8 cellular contexts compared by ENCODE assay signal in genomic region chr6:90284236-90284744, GRCh38. TPM values are rescaled to one million over a fixed set of nuclear protein-coding genes. Genes with fewer than 3 reads are reported as not detected.
DNase-seq lines count a peak whose midpoint lies in the region; ATAC-seq, FAIRE-seq and TF ChIP-seq lines count a peak whose summit lies in the region.

No MANE protein-coding gene starts in this region.

- H3K4me1 Mint-ChIP-seq in astrocyte (ENCODE audit: low read depth, unreplicated experiment), result peaks cover 41% of the 10 kb centered on the region

- POLR2A ChIA-PET in PC-3 (lab: Charles Lee; ENCODE audit: unreplicated experiment), result interaction anchor here (0.7 kb wide), 1 partner anchor 314 kb away, joined by 4 read pairs; no protein-coding TSS in a partner anchor

- FAIRE-seq in astrocyte (lab: Jason Lieb, UNC) (peak; percentile 98), islet of Langerhans (lab: Jason Lieb, UNC) (peak; percentile 92)

- no TSS peak for BruUV-seq in PC-3 (replicated peaks; lab: Mats Ljungman, UMichigan)

- DNase-seq in SHP77 (lab: John Stamatoyannopoulos, UW) (peak; percentile 17 to 53), SHP77 treated with DMSO at 0.1 percent for 48 hours (lab: John Stamatoyannopoulos, UW) (no peak), PC-3 (peak; percentile 90), astrocyte (ENCODE audit: low read depth) (peak; percentile 96), posterior cingulate gyrus (no peak)
- DNase-seq in stimulated activated CD8-positive, alpha-beta memory T cell treated with anti-CD3 and anti-CD28 coated beads, Interleukin-12 subunit alpha, Interleukin-12 subunit beta, amount 100 ng/mL, for 4 hours (ENCODE audit: low read depth), result peak; percentile 21

- H3K27ac ChIP-seq in PC-3 (ENCODE audit: low read length) (peak overlapping the region; percentile 98), astrocyte (ENCODE audit: low read depth, low read length) (peak overlapping the region; percentile 92)

- H3K27me3 ChIP-seq in PC-3 (ENCODE audit: low read length), result no peaks in the 10 kb centered on the region
- H3K27me3 ChIP-seq in astrocyte (ENCODE audit: insufficient read depth, low read length), result no peaks in the 10 kb centered on the region

- H3K9me3 ChIP-seq in PC-3 (ENCODE audit: low read length) (no peaks in the 10 kb centered on the region), astrocyte (ENCODE audit: insufficient read depth, low read depth, low read length) (peaks cover 3% of the 10 kb centered on the region)

- no peaks in the 10 kb centered on the region for H3K36me3 Mint-ChIP-seq in astrocyte (ENCODE audit: low read depth, unreplicated experiment)

- H3K79me2 ChIP-seq in PC-3 (ENCODE audit: low read length), result no peaks in the 10 kb centered on the region
- H3K79me2 ChIP-seq in astrocyte (ENCODE audit: insufficient read depth, low read length), result peaks cover 5% of the 10 kb centered on the region

- intact Hi-C loops in PC-3 (cut with micrococcal nuclease), result loop anchor here (1.0 to 10.0 kb wide), 2 partner anchors 66 to 199 kb away; no protein-coding TSS in a partner anchor
- intact Hi-C loops in posterior cingulate gyrus (cut with DNase I), result no loop called here

- H3K9me2 ChIP-seq in PC-3 (replicated peaks; ENCODE audit: low read length), result no peaks in the 10 kb centered on the region

- H3F3A ChIP-seq in PC-3 (ENCODE audit: low read length, unreplicated experiment), result peaks cover 8% of the 10 kb centered on the region

- H3K27ac Mint-ChIP-seq in astrocyte (ENCODE audit: unreplicated experiment), result peak overlapping the region; percentile 89

- H3K4me2 ChIP-seq in PC-3 (ENCODE audit: low read length) (peak overlapping the region; percentile 94), astrocyte (ENCODE audit: low read length) (peak overlapping the region; percentile 82)

- ATAC-seq in HG02981 (IDR thresholded peaks at IDR 0.05; ENCODE audit: unreplicated experiment) (peak; percentile 6), PC-3 (peak; percentile 87)

- H3K4me1 ChIP-seq in PC-3 (ENCODE audit: insufficient read depth, low read length), result peaks cover 41% of the 10 kb centered on the region
- peaks cover 22% of the 10 kb centered on the region for H3K4me1 ChIP-seq in astrocyte (ENCODE audit: insufficient read depth, low read length)

- CTCF ChIA-PET in PC-3 (lab: Charles Lee), result interaction anchor here (0.7 to 1.0 kb wide), 2 partner anchors 275 to 344 kb away, joined by 4 to 5 read pairs; no protein-coding TSS in a partner anchor

- no peaks in the 10 kb centered on the region for H3K27me3 Mint-ChIP-seq in astrocyte (ENCODE audit: low read depth, unreplicated experiment)

- H2AFZ ChIP-seq in PC-3 (ENCODE audit: low read length) (peak overlapping the region; percentile 60; the same call in 1 of the 2 replicates), astrocyte (ENCODE audit: low read depth, low read length) (no peak overlapping the region)

- H3K4me3 ChIP-seq in PC-3 (ENCODE audit: low read length), result peak overlapping the region; percentile 74
- H3K4me3 ChIP-seq in astrocyte (ENCODE audit: insufficient read depth, low read depth, low read length), result peak overlapping the region; percentile 39

- H3K9me3 Mint-ChIP-seq in astrocyte (ENCODE audit: unreplicated experiment), result no peaks in the 10 kb centered on the region

- TF ChIP-seq CTCF in PC-3 (conservative IDR thresholded peaks at IDR 0.05; ENCODE audit: low read depth, low read length), result no peak
- TF ChIP-seq CTCF in astrocyte (IDR thresholded peaks at IDR 0.05; ENCODE audit: insufficient read depth, low read depth, low read length), result no peak

- H3K9ac ChIP-seq in PC-3 (ENCODE audit: low read length) (peak overlapping the region; percentile 77), astrocyte (ENCODE audit: low read length) (peak overlapping the region; percentile 73)

- H4K20me1 ChIP-seq in PC-3 (ENCODE audit: low read length) (no peaks in the 10 kb centered on the region), astrocyte (ENCODE audit: insufficient read depth, low read length) (no peaks in the 10 kb centered on the region)

- no peaks in the 10 kb centered on the region for H3K36me3 ChIP-seq in PC-3 (ENCODE audit: low read depth, low read length)
- H3K36me3 ChIP-seq in astrocyte (ENCODE audit: insufficient read depth, low read length), result no peaks in the 10 kb centered on the region

- peak overlapping the region; percentile 23 for H3K4me3 Mint-ChIP-seq in astrocyte (ENCODE audit: unreplicated experiment)

RNA-seq across cellular contexts. Expression of gene BACH2, which starts 12.4 kb away (rescaled TPM):
- total RNA-seq in PC-3 (2014; rRNA removed), result 4.8 and 7.0 TPM in 2 replicates
- 12.6 and 17.5 TPM in 2 replicates for total RNA-seq in astrocyte

Comparison
In these comparisons a context has a peak if more than half of its experiments do, and no peak if none do; other contexts are left out.
1. DNase-seq: peak in SHP77 (2 of 2), PC-3 (single experiment), astrocyte (single experiment) and stimulated activated CD8-positive, alpha-beta memory T cell treated with anti-CD3 and anti-CD28 coated beads, Interleukin-12 subunit alpha, Interleukin-12 subunit beta, amount 100 ng/mL, for 4 hours (single experiment); none in SHP77 treated with DMSO at 0.1 percent for 48 hours (single experiment) and posterior cingulate gyrus (0 of 10).